Comparison of ENCODE assay signal across 13 cellular contexts in genomic region chr22:32354360-32355351, GRCh38. TPM values are rescaled to one million over a fixed set of nuclear protein-coding genes. Genes with fewer than 3 reads are reported as not detected.
DNase-seq lines count a peak whose midpoint lies in the region; ATAC-seq and TF ChIP-seq lines count a peak whose summit lies in the region.
"Had no signal": no experiment of that assay in that cellular context is flagged by ENCODE, and none has a peak within 500 bp of the region (broad histone marks: within the 10 kb centered on the region; RNA-seq: fewer than 3 reads in every experiment).

No MANE protein-coding gene starts in this region.

- intact Hi-C loops in CD4-positive, alpha-beta T cell (cut with DNase I, micrococcal nuclease): no loop called here

- H3K36me3 Mint-ChIP-seq in neural progenitor cell: no peaks in the 10 kb centered on the region
- peaks cover 2% of the 10 kb centered on the region for H3K36me3 Mint-ChIP-seq in CD4-positive, alpha-beta T cell (ENCODE audit: low read depth)
- H3K36me3 Mint-ChIP-seq: type B pancreatic cell had no signal

- no peaks in the 10 kb centered on the region for H3K79me2 ChIP-seq in neural progenitor cell (ENCODE audit: low read depth)

- no peak overlapping the region for H3K9ac ChIP-seq in neural progenitor cell

- no peaks in the 10 kb centered on the region for H3K27me3 ChIP-seq in neural progenitor cell
- H3K27me3 ChIP-seq in CD4-positive, alpha-beta T cell (ENCODE audit: control insufficient read depth, insufficient read depth, low read length): no peaks in the 10 kb centered on the region

- CTCF ChIA-PET in CD4-positive, alpha-beta T cell (lab: Charles Lee): no interaction called here

- no peak overlapping the region for H3K27ac ChIP-seq in neural progenitor cell
- H3K27ac ChIP-seq in CD4-positive, alpha-beta T cell (ENCODE audit: low read depth, low read length): no peak overlapping the region
- H3K27ac ChIP-seq: WERI-Rb-1 had no signal

- H4K20me1 ChIP-seq in neural progenitor cell (ENCODE audit: low read depth): no peaks in the 10 kb centered on the region

- peak; percentile 64 for DNase-seq in EH (ENCODE audit: low read depth)
- peak; percentile 16 for DNase-seq in MV-4-11 (lab: John Stamatoyannopoulos, UW)
- peak; percentile 91 for DNase-seq in dermis microvascular lymphatic vessel endothelial cell (ENCODE audit: low read depth in 2 of 2)
- no peak for DNase-seq in neural progenitor cell (ENCODE audit: low spot score)
- DNase-seq in CD4-positive, alpha-beta T cell: no peak
- no peak for DNase-seq in activated CD4-positive, alpha-beta T cell treated with anti-CD3 and anti-CD28 coated beads, Interleukin-2, amount 50 U/mL, for 1 hour
- no peak for DNase-seq in NOMO-1 treated with DMSO at 0.1 percent for 48 hours (lab: John Stamatoyannopoulos, UW; ENCODE audit: unreplicated experiment)
- DNase-seq: stimulated activated CD4-positive, alpha-beta T cell treated with anti-CD3 and anti-CD28 coated beads, Interleukin-4, amount 100 ng/mL, for 24 hours; WERI-Rb-1 had no signal

- H3K36me3 ChIP-seq in neural progenitor cell: no peaks in the 10 kb centered on the region
- H3K36me3 ChIP-seq: WERI-Rb-1 had no signal

- no peak overlapping the region for H2AFZ ChIP-seq in neural progenitor cell (replicated peaks)

- H3K4me3 Mint-ChIP-seq in neural progenitor cell: no peak overlapping the region
- no peak overlapping the region for H3K4me3 Mint-ChIP-seq in CD4-positive, alpha-beta T cell
- H3K4me3 Mint-ChIP-seq: activated naive CD8-positive, alpha-beta T cell; IgD-negative memory B cell; type B pancreatic cell had no signal

- peaks cover 3% of the 10 kb centered on the region for H3K27me3 Mint-ChIP-seq in neural progenitor cell (ENCODE audit: insufficient read depth, low read depth)
- H3K27me3 Mint-ChIP-seq in CD4-positive, alpha-beta T cell: no peaks in the 10 kb centered on the region
- H3K27me3 Mint-ChIP-seq: type B pancreatic cell had no signal

- H3K9me3 Mint-ChIP-seq in neural progenitor cell: peaks cover 2% of the 10 kb centered on the region
- peaks cover 2% of the 10 kb centered on the region for H3K9me3 Mint-ChIP-seq in CD4-positive, alpha-beta T cell
- H3K9me3 Mint-ChIP-seq: type B pancreatic cell had no signal

- peaks cover 19% of the 10 kb centered on the region for H3K4me1 Mint-ChIP-seq in neural progenitor cell
- no peaks in the 10 kb centered on the region for H3K4me1 Mint-ChIP-seq in CD4-positive, alpha-beta T cell (ENCODE audit: low read depth)

- no peaks in the 10 kb centered on the region for H3K9me3 ChIP-seq in neural progenitor cell (ENCODE audit: low read depth)
- no peaks in the 10 kb centered on the region for H3K9me3 ChIP-seq in CD4-positive, alpha-beta T cell (ENCODE audit: control insufficient read depth, low read length)

- no peak for ATAC-seq in CD4-positive, alpha-beta T cell (ENCODE audit: poor library complexity)
- ATAC-seq in GM21737 (IDR thresholded peaks at IDR 0.05; ENCODE audit: unreplicated experiment): no peak

- H3K4me2 ChIP-seq in neural progenitor cell: no peak overlapping the region

- H3K27ac Mint-ChIP-seq in neural progenitor cell: peak overlapping the region; percentile 36
- no peak overlapping the region for H3K27ac Mint-ChIP-seq in CD4-positive, alpha-beta T cell
- H3K27ac Mint-ChIP-seq: activated naive CD8-positive, alpha-beta T cell; IgD-negative memory B cell; type B pancreatic cell had no signal

- no peak for TF ChIP-seq CTCF in neural progenitor cell (IDR thresholded peaks at IDR 0.05)
- TF ChIP-seq CTCF in CD4-positive, alpha-beta T cell (IDR thresholded peaks at IDR 0.05): no peak

- peaks cover 8% of the 10 kb centered on the region for H3K4me1 ChIP-seq in neural progenitor cell

- H3K4me3 ChIP-seq in neural progenitor cell: no peak overlapping the region

- H3F3A ChIP-seq in neural progenitor cell (ENCODE audit: low read depth): no peaks in the 10 kb centered on the region

- POLR2A ChIA-PET in CD4-positive, alpha-beta T cell (lab: Charles Lee): no interaction called here

RNA-seq across cellular contexts. Expression of gene RFPL3, which starts 3.0 kb away (rescaled TPM):
- total RNA-seq in dermis microvascular lymphatic vessel endothelial cell (not detected in 2 replicates), neural progenitor cell (ENCODE audit: low replicate concordance) (0.09 TPM in 1 of 2 replicates, not detected in the other)
- not detected for total RNA-seq in CD4-positive, alpha-beta T cell

RNA-seq across cellular contexts. Expression of gene RTCB, which starts 57.4 kb away (rescaled TPM):
- total RNA-seq in dermis microvascular lymphatic vessel endothelial cell (127 and 129 TPM in 2 replicates), neural progenitor cell (ENCODE audit: low replicate concordance) (162 and 215 TPM in 2 replicates)
- 10 to 100 TPM; 30.1 to 36.0 TPM for total RNA-seq in CD4-positive, alpha-beta T cell

Comparison
In these comparisons a context has a peak if more than half of its experiments do, and no peak if none do; other contexts are left out.
1. DNase-seq: peak in EH (single experiment), MV-4-11 (single experiment) and dermis microvascular lymphatic vessel endothelial cell (2 of 2); none in neural progenitor cell (single experiment), CD4-positive, alpha-beta T cell (0 of 10), activated CD4-positive, alpha-beta T cell treated with anti-CD3 and anti-CD28 coated beads, Interleukin-2, amount 50 U/mL, for 1 hour (single experiment) and NOMO-1 treated with DMSO at 0.1 percent for 48 hours (single experiment).